Comparison of ENCODE assay signal across 15 cellular contexts in genomic region chr3:49668861-49669260, GRCh38. TPM values are rescaled to one million over a fixed set of nuclear protein-coding genes. Genes with fewer than 3 reads are reported as not detected.
DNase-seq lines count a peak whose midpoint lies in the region; ATAC-seq and TF ChIP-seq lines count a peak whose summit lies in the region.
"Had no signal": no experiment of that assay in that cellular context is flagged by ENCODE, and none has a peak within 500 bp of the region (broad histone marks: within the 10 kb centered on the region; RNA-seq: fewer than 3 reads in every experiment).

No MANE protein-coding gene starts in this region.

- DNase-seq in DMS53 (lab: John Stamatoyannopoulos, UW), result peak; percentile 41
- no peak for DNase-seq in DMS53 treated with DMSO at 0.1 percent for 48 hours (lab: John Stamatoyannopoulos, UW; ENCODE audit: unreplicated experiment)
- DNase-seq in epithelial cell of esophagus (ENCODE audit: low read depth), result peak; percentile 56
- no peak for DNase-seq in activated CD4-positive, CD25-positive, alpha-beta regulatory T cell treated with anti-CD3 and anti-CD28 coated beads, Interleukin-2, amount 50 U/mL, for 72 hours
- no peak for DNase-seq in testis
- DNase-seq: activated CD8-positive, alpha-beta memory T cell treated with anti-CD3 and anti-CD28 coated beads for 24 hours; activated effector memory CD4-positive, alpha-beta T cell treated with anti-CD3 and anti-CD28 coated beads, Interleukin-2, amount 50 U/mL, for 16 hours; effector CD4-positive, alpha-beta T cell; midbrain; NCI-H2171; nucleus accumbens had no signal

- no peak for TF ChIP-seq POLR2A in testis (IDR thresholded peaks at IDR 0.05)

- WGBS in testis, 2 donors, result 76 to 91% methylated on average over 5 of the region's 5 CpGs

- intact Hi-C loops in testis (cut with DNase I; ENCODE audit: low total_unique reads), result no loop called here

- no peaks in the 10 kb centered on the region for H3K36me3 ChIP-seq in testis (ENCODE audit: low read depth, missing control alignments)
- H3K36me3 ChIP-seq: HAP-1 had no signal

- H3K4me3 ChIP-seq in epithelial cell of esophagus (ENCODE audit: low read length) (no peak overlapping the region), testis (no peak overlapping the region)
- H3K4me3 ChIP-seq: HAP-1, skin epidermis had no signal

- TF ChIP-seq CTCF in epithelial cell of esophagus (IDR thresholded peaks at IDR 0.05; ENCODE audit: insufficient read depth, low read depth, low read length, missing control alignments) (no peak), testis (IDR thresholded peaks at IDR 0.05) (no peak)

- ATAC-seq in HG03439 (IDR thresholded peaks at IDR 0.05; ENCODE audit: unreplicated experiment), result no peak

- no peak overlapping the region for H3K27ac ChIP-seq in testis
- H3K27ac ChIP-seq: 22Rv1, skin epidermis had no signal

- H3K27me3 ChIP-seq in testis, result no peaks in the 10 kb centered on the region

- peaks cover 4% of the 10 kb centered on the region for H3K4me1 ChIP-seq in testis

- no peaks in the 10 kb centered on the region for H3K9me3 ChIP-seq in testis
- H3K9me3 ChIP-seq: HAP-1 had no signal

RNA-seq across cellular contexts. Expression of gene APEH, which starts 5.3 kb away (rescaled TPM):
- 10 to 100 TPM; 76.7 to 94.5 TPM for total RNA-seq in testis
- polyA plus RNA-seq in testis (ENCODE audit: insufficient read depth, low read depth, low replicate concordance), result 72.3 TPM

RNA-seq across cellular contexts. Expression of gene MST1, which starts 20.4 kb away (rescaled TPM):
- 10 to 100 TPM; 60.3 to 67.1 TPM for total RNA-seq in testis
- polyA plus RNA-seq in testis (ENCODE audit: insufficient read depth, low read depth, low replicate concordance), result 73.4 TPM

RNA-seq across cellular contexts. Expression of gene RNF123, which starts 20.5 kb away (rescaled TPM):
- total RNA-seq in testis, result 10 to 100 TPM; 72.4 to 79.7 TPM
- polyA plus RNA-seq in testis (ENCODE audit: insufficient read depth, low read depth, low replicate concordance), result 54.7 TPM

RNA-seq across cellular contexts. Expression of gene AMIGO3, which starts 50.6 kb away (rescaled TPM):
- total RNA-seq in testis, result 10 to 100 TPM in 1 of 2 donors, 1 to 10 TPM in 1; 8.8 to 14.8 TPM
- polyA plus RNA-seq in testis (ENCODE audit: insufficient read depth, low read depth, low replicate concordance), result 3.0 TPM

RNA-seq across cellular contexts. Expression of gene GMPPB, which starts 54.9 kb away (rescaled TPM):
- total RNA-seq in testis, result 10 to 100 TPM; 15.7 to 23.4 TPM
- polyA plus RNA-seq in testis (ENCODE audit: insufficient read depth, low read depth, low replicate concordance), result 16.8 TPM

Comparison
In these comparisons a context has a peak if more than half of its experiments do, and no peak if none do; other contexts are left out.
1. DNase-seq: peak in DMS53 (single experiment) and epithelial cell of esophagus (single experiment); none in DMS53 treated with DMSO at 0.1 percent for 48 hours (single experiment), activated CD4-positive, CD25-positive, alpha-beta regulatory T cell treated with anti-CD3 and anti-CD28 coated beads, Interleukin-2, amount 50 U/mL, for 72 hours (single experiment) and testis (single experiment).